Comparison of ENCODE assay signal across 8 cellular contexts in genomic region chr19:41376241-41376997, GRCh38. TPM values are rescaled to one million over a fixed set of nuclear protein-coding genes. Genes with fewer than 3 reads are reported as not detected.
DNase-seq lines count a peak whose midpoint lies in the region; ATAC-seq and TF ChIP-seq lines count a peak whose summit lies in the region.

TSS of gene TMEM91 (plus strand) at chr19:41376533. CDS start at chr19:41378310, 1,777 bp downstream.

- DNase-seq in DMS53 treated with DMSO at 0.1 percent for 48 hours (lab: John Stamatoyannopoulos, UW; ENCODE audit: unreplicated experiment) (peak; percentile 33), Peyer's patch (peak; percentile 36 to 63 (median 60)), dorsolateral prefrontal cortex (peak in 1 of 10 donors; percentile 17), lung microvascular endothelial cell (ENCODE audit: low read depth in 2 of 2) (peak; percentile 16 to 22), transverse colon (peak; percentile 35), SKM-1 (lab: John Stamatoyannopoulos, UW; ENCODE audit: unreplicated experiment) (no peak), NCI-H226 (no peak)

- H3K27ac ChIP-seq in Peyer's patch = peak within 1 kb of the TSS; percentile 39 to 66 (median 58)
- peak within 1 kb of the TSS in 45 of 59 donors; percentile 2 to 79 (median 57) for H3K27ac ChIP-seq in dorsolateral prefrontal cortex
- peak within 1 kb of the TSS; percentile 71 to 87 (median 72) for H3K27ac ChIP-seq in transverse colon

- intact Hi-C loops in dorsolateral prefrontal cortex (cut with DNase I) = no loop called here
- intact Hi-C loops in transverse colon (cut with DNase I; ENCODE audit: low total_unique reads) = no loop called here

- H3K4me1 ChIP-seq in Peyer's patch (peaks cover 0 to 17% (median 5%) of the 10 kb centered on the region in 4 donors), transverse colon (peaks cover 5 to 35% (median 21%) of the 10 kb centered on the region in 4 donors)

- H3K9me3 ChIP-seq in Peyer's patch (no peaks in the 10 kb centered on the region), transverse colon (no peaks in the 10 kb centered on the region)

- no peak for TF ChIP-seq EP300 in transverse colon (IDR thresholded peaks at IDR 0.05; ENCODE audit: low read depth)

- H3K27me3 ChIP-seq in Peyer's patch = no peaks in the 10 kb centered on the region
- H3K27me3 ChIP-seq in dorsolateral prefrontal cortex = peaks cover 0 to 4% (median 0%) of the 10 kb centered on the region in 45 donors
- no peaks in the 10 kb centered on the region for H3K27me3 ChIP-seq in transverse colon

- H3K36me3 ChIP-seq in Peyer's patch (no peaks in the 10 kb centered on the region), transverse colon (no peaks in the 10 kb centered on the region)

- TF ChIP-seq CTCF in Peyer's patch (IDR thresholded peaks at IDR 0.05) (no peak), dorsolateral prefrontal cortex (IDR thresholded peaks at IDR 0.05 in 54 of 56, conservative IDR thresholded peaks at IDR 0.05 in 2 of 56; ENCODE audit: low read depth in 1 of 56, partially characterized antibody in 56 of 56) (no peak), transverse colon (IDR thresholded peaks at IDR 0.05) (no peak)

- WGBS in transverse colon (ENCODE audit: low coverage in 1 of 2), 2 donors = 14 to 17% methylated on average over 9 to 47 of the region's 47 CpGs

- TF ChIP-seq POLR2A in Peyer's patch (IDR thresholded peaks at IDR 0.05) (no peak), transverse colon (IDR thresholded peaks at IDR 0.05) (no peak)

- H3K4me3 ChIP-seq in Peyer's patch (peak within 1 kb of the TSS; percentile 48 to 79 (median 62)), dorsolateral prefrontal cortex (peak within 1 kb of the TSS; percentile 14 to 72 (median 56)), transverse colon (peak within 1 kb of the TSS; percentile 48 to 70 (median 52))

- in situ Hi-C loops in transverse colon (cut with MboI; ENCODE audit: low pct_ligation_motif_present in 1 of 4, low pct_unique_long_range_greater_than_20kb in 1 of 4, low sequenced_read_pairs in 3 of 4) = no loop called here

- ATAC-seq in GM19324 (IDR thresholded peaks at IDR 0.05; ENCODE audit: low FRiP score, unreplicated experiment) = no peak

RNA-seq across cellular contexts. Expression of gene TMEM91, which starts in this region (rescaled TPM):
- total RNA-seq in Peyer's patch (10 to 100 TPM in 2 of 4 donors, 1 to 10 TPM in 2; 8.3 to 19.6 (median 11.0) TPM), dorsolateral prefrontal cortex (10 to 100 TPM in 118 of 120 experiments, 1 to 10 TPM in 2; 8.6 to 26.9 (median 16.5) TPM), lung microvascular endothelial cell (2.2 and 3.3 TPM in 2 replicates), transverse colon (10 to 100 TPM in 1 of 4 donors, 1 to 10 TPM in 2, not detected in 1; 4.8 to 11.4 (median 9.4) TPM)

Comparison
In these comparisons a context has a peak if more than half of its experiments do, and no peak if none do; other contexts are left out.
1. DNase-seq: peak in DMS53 treated with DMSO at 0.1 percent for 48 hours (single experiment), Peyer's patch (3 of 3), lung microvascular endothelial cell (2 of 2) and transverse colon (single experiment); none in SKM-1 (single experiment) and NCI-H226 (single experiment).
2. Peak in every context shown above with its lines, with median percentiles within 50 percentile points of each other: H3K27ac ChIP-seq and H3K4me3 ChIP-seq.